Comparison of ENCODE assay signal across 1 cellular context in genomic region chr17:58410714-58411407, GRCh38.
A peak's percentile ranks its signal among the peaks of the same experiment; 100 is the strongest.
TF ChIP-seq lines count a peak whose summit lies in the region.

No MANE protein-coding gene starts in this region.

TF ChIP-seq in K562, 482 proteins besides CTCF, POLR2A, EP300 and RAD21:
- TF ChIP-seq, protein P1, sequence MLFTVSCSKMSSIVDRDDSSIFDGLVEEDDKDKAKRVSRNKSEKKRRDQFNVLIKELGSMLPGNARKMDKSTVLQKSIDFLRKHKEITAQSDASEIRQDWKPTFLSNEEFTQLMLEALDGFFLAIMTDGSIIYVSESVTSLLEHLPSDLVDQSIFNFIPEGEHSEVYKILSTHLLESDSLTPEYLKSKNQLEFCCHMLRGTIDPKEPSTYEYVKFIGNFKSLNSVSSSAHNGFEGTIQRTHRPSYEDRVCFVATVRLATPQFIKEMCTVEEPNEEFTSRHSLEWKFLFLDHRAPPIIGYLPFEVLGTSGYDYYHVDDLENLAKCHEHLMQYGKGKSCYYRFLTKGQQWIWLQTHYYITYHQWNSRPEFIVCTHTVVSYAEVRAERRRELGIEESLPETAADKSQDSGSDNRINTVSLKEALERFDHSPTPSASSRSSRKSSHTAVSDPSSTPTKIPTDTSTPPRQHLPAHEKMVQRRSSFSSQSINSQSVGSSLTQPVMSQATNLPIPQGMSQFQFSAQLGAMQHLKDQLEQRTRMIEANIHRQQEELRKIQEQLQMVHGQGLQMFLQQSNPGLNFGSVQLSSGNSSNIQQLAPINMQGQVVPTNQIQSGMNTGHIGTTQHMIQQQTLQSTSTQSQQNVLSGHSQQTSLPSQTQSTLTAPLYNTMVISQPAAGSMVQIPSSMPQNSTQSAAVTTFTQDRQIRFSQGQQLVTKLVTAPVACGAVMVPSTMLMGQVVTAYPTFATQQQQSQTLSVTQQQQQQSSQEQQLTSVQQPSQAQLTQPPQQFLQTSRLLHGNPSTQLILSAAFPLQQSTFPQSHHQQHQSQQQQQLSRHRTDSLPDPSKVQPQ (CRISPR knock-in tag; IDR thresholded peaks at IDR 0.05; ENCODE audit: borderline replicate concordance), result no peak
- TF ChIP-seq MAFF (IDR thresholded peaks at IDR 0.05; ENCODE audit: low read length), result 0 out of 2 replicates have a peak, but pooled peaks have one; percentile 10
- peak; percentile 61 for TF ChIP-seq C11orf30 (IDR thresholded peaks at IDR 0.05; ENCODE audit: low read depth)
- TF ChIP-seq RBM22 (IDR thresholded peaks at IDR 0.05; ENCODE audit: low read depth, low read length, poor library complexity, severe bottlenecking), result no peak
- TF ChIP-seq ZNF316 (IDR thresholded peaks at IDR 0.05), result peak; percentile 74
